In the genomic region with DNA sequence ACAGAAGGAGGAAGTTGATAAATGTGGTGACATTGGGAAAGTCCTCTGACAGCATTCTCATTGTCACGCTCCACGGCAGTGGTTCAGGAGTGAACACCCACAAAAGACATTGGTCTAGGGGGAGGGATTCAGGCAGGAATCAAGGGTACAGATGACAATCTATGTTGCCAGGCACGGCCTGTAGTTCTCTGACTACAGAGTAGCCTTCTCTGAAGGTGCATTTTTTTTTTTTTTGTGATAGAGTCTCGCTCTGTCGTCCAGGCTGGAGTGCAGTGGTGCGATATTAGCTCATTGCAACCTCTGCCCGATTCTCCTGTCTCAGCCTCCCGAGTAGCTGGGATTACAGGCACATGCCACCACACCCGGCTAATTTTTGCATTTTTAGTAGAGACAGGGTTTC, we compare ENCODE assay signal across 8 cellular contexts. TPM values are rescaled to one million over a fixed set of nuclear protein-coding genes. Genes with fewer than 3 reads are reported as not detected.
A peak's percentile ranks its signal among the peaks of the same experiment; 100 is the strongest.
DNase-seq lines count a peak whose midpoint lies in the region; ATAC-seq lines count a peak whose summit lies in the region.

No MANE protein-coding gene starts in this region.

- DNase-seq in activated naive CD4-positive, alpha-beta T cell treated with Interleukin-2 at 50 U/mL for 16 hours, result peak; percentile 45
- no peak for DNase-seq in activated naive CD4-positive, alpha-beta T cell treated with anti-CD3 and anti-CD28 coated beads, Interleukin-2, amount 50 U/mL, for 16 hours
- peak; percentile 94 for DNase-seq in SKM-1 (lab: John Stamatoyannopoulos, UW; ENCODE audit: unreplicated experiment)
- DNase-seq in islet precursor cell, result peak; percentile 30
- no peak for DNase-seq in left colon
- no peak for DNase-seq in SW 1271 (lab: John Stamatoyannopoulos, UW)
- DNase-seq in NK-92 treated with Interleukin-12 subunit alpha and Interleukin-12 subunit beta, amount 100 ng/mL, for 24 hours (lab: John Stamatoyannopoulos, UW), result no peak

- intact Hi-C loops in left colon (cut with DNase I, micrococcal nuclease), result no loop called here

- ATAC-seq in HG02981 (IDR thresholded peaks at IDR 0.05; ENCODE audit: unreplicated experiment), result peak; percentile 56
- no peak for ATAC-seq in left colon

RNA-seq across cellular contexts. Expression of gene MOB1A, which starts 7.4 kb away (rescaled TPM):
- total RNA-seq in left colon, result 100 to 1,000 TPM; 137 to 138 TPM

RNA-seq across cellular contexts. Expression of gene MTHFD2, which starts 12.4 kb away (rescaled TPM):
- total RNA-seq in left colon, result 10 to 100 TPM; 23.4 to 53.4 TPM

RNA-seq across cellular contexts. Expression of gene BOLA3, which starts 38.3 kb away (rescaled TPM):
- total RNA-seq in left colon, result 10 to 100 TPM; 40.4 to 45.8 TPM

Comparison
In these comparisons a context has a peak if more than half of its experiments do, and no peak if none do; other contexts are left out.
1. DNase-seq: peak in activated naive CD4-positive, alpha-beta T cell treated with Interleukin-2 at 50 U/mL for 16 hours (single experiment), SKM-1 (single experiment) and islet precursor cell (single experiment); none in activated naive CD4-positive, alpha-beta T cell treated with anti-CD3 and anti-CD28 coated beads, Interleukin-2, amount 50 U/mL, for 16 hours (single experiment), left colon (0 of 2), SW 1271 (0 of 2) and NK-92 treated with Interleukin-12 subunit alpha and Interleukin-12 subunit beta, amount 100 ng/mL, for 24 hours (single experiment).